Comparison of ENCODE assay signal across 14 cellular contexts in genomic region chr16:11016524-11016988, GRCh38.
DNase-seq lines count a peak whose midpoint lies in the region; ATAC-seq and TF ChIP-seq lines count a peak whose summit lies in the region.
"Had no signal": no experiment of that assay in that cellular context is flagged by ENCODE, and none has a peak within 500 bp of the region (broad histone marks: within the 10 kb centered on the region; RNA-seq: fewer than 3 reads in every experiment).

No MANE protein-coding gene starts in this region.

- intact Hi-C loops in Caco-2 (cut with micrococcal nuclease; ENCODE audit: unreplicated experiment) = no loop called here

- H3K36me3 ChIP-seq in Caco-2 (ENCODE audit: control insufficient read depth, insufficient read depth, low read length) = no peaks in the 10 kb centered on the region; the same call in 1 of the 2 replicates

- peak overlapping the region; percentile 29 for H3K27ac Mint-ChIP-seq in Caco-2 (ENCODE audit: unreplicated experiment)
- no peak overlapping the region for H3K27ac Mint-ChIP-seq in immature natural killer cell
- H3K27ac Mint-ChIP-seq: progenitor cell of endocrine pancreas had no signal

- H3K9me3 ChIP-seq in Caco-2 = no peaks in the 10 kb centered on the region
- H3K9me3 ChIP-seq: body of pancreas had no signal

- CTCF ChIA-PET in Caco-2 (lab: Charles Lee) = no interaction called here

- POLR2A ChIA-PET in Caco-2 (lab: Charles Lee) = no interaction called here

- H3K4me3 ChIP-seq in Caco-2 (ENCODE audit: low read depth, low read length) = no peak overlapping the region
- H3K4me3 ChIP-seq: body of pancreas had no signal

- H3K9me3 Mint-ChIP-seq in Caco-2 (ENCODE audit: unreplicated experiment) (no peaks in the 10 kb centered on the region), immature natural killer cell (no peaks in the 10 kb centered on the region)
- H3K9me3 Mint-ChIP-seq: CD4-positive, alpha-beta memory T cell had no signal

- ATAC-seq in omental fat pad (ENCODE audit: low FRiP score) = peak; percentile 22
- ATAC-seq: body of pancreas had no signal

- H3K27me3 Mint-ChIP-seq in Caco-2 (ENCODE audit: insufficient read depth, unreplicated experiment) (no peaks in the 10 kb centered on the region), immature natural killer cell (ENCODE audit: low read depth in 3 of 3) (no peaks in the 10 kb centered on the region)
- H3K27me3 Mint-ChIP-seq: CD4-positive, alpha-beta memory T cell; progenitor cell of endocrine pancreas had no signal

- BruUV-seq in Caco-2 (replicated peaks; lab: Mats Ljungman, UMichigan) = no TSS peak

- peaks cover 5% of the 10 kb centered on the region; the same call in 1 of the 2 replicates for H3K4me1 ChIP-seq in Caco-2

- H3K27me3 ChIP-seq in Caco-2 (replicated peaks; ENCODE audit: control insufficient read depth, insufficient read depth, low read length) = no peaks in the 10 kb centered on the region
- H3K27me3 ChIP-seq: body of pancreas had no signal

- DNase-seq in Caco-2 (no peak), HuH-7.5 (ENCODE audit: low spot score) (peak; percentile 28), astrocyte of the hippocampus (ENCODE audit: low read depth, low spot score) (peak; percentile 9), omental fat pad (ENCODE audit: low spot score) (no peak), immature natural killer cell (no peak), HK-2 (ENCODE audit: unreplicated experiment) (no peak), NCI-H1930 (lab: John Stamatoyannopoulos, UW) (no peak)
- DNase-seq: activated gamma-delta T cell; CD4-positive, alpha-beta memory T cell; effector CD4-positive, alpha-beta T cell; NCI-H146; NCI-H748 treated with DMSO at 0.1 percent for 48 hours had no signal

- H3K36me3 Mint-ChIP-seq in Caco-2 (ENCODE audit: insufficient read depth, unreplicated experiment) (peaks cover 6% of the 10 kb centered on the region), immature natural killer cell (peaks cover 0 to 19% (median 9%) of the 10 kb centered on the region in 3 donors)

- TF ChIP-seq CTCF in Caco-2 (IDR thresholded peaks at IDR 0.05; ENCODE audit: insufficient read depth in 1 of 2, low read depth in 1 of 2, low read length in 1 of 2, severe bottlenecking in 1 of 2, unreplicated experiment in 1 of 2) = no peak
- no peak for TF ChIP-seq CTCF in omental fat pad (IDR thresholded peaks at IDR 0.05)

- H3K4me3 Mint-ChIP-seq in Caco-2 (ENCODE audit: unreplicated experiment) (no peak overlapping the region), immature natural killer cell (no peak overlapping the region)
- H3K4me3 Mint-ChIP-seq: CD4-positive, alpha-beta memory T cell had no signal

- H3K4me1 Mint-ChIP-seq in Caco-2 (ENCODE audit: low read depth, unreplicated experiment) (no peaks in the 10 kb centered on the region), immature natural killer cell (no peaks in the 10 kb centered on the region)
- H3K4me1 Mint-ChIP-seq: CD4-positive, alpha-beta memory T cell had no signal

Comparison
In these comparisons a context has a peak if more than half of its experiments do, and no peak if none do; other contexts are left out.
1. DNase-seq: peak in HuH-7.5 (single experiment) and astrocyte of the hippocampus (single experiment); none in Caco-2 (0 of 2), omental fat pad (single experiment), immature natural killer cell (0 of 3), HK-2 (single experiment) and NCI-H1930 (0 of 2).